Comparison of ENCODE assay signal across 11 cellular contexts in the genomic region with DNA sequence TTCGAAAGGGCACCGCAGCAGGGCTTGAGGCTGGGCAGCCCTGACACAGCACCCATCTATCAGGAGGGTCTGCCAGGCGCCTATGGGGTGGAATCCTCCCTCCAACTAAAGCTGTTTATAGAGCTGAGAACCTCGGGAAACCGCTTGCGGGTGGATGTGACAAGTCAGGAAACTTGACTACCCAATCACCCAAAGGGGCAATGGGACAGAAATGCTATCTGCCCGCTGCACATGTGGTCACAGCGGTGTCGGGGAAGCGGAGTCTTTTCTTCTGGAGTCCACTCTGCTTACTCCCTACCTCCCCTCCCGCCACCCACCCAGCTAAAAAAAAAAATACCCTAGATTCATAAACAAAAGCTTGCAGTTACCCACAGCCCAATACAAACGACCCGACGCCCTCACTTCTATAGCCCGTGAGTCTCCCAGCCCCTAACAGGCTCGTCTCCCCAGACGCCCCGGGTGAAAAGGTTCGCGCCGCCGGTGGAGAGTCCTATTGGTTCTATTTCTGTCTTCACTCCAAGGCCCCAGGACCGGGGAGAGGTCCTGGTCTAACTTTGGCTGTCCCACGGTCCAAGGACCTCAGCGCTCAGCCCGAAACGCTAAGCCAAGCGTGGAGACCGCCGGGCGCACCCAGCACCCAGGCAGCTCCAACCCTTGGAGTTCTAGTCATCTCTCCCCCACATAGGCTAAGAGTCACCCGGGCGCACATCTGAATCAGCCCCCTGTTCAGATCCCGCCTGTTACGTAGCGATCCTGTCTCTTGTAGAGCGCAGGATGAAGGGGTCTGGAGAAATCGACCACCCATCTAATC. TPM values are rescaled to one million over a fixed set of nuclear protein-coding genes. Genes with fewer than 3 reads are reported as not detected.
DNase-seq lines count a peak whose midpoint lies in the region; ATAC-seq, FAIRE-seq and TF ChIP-seq lines count a peak whose summit lies in the region.
"Had no signal": no experiment of that assay in that cellular context is flagged by ENCODE, and none has a peak within 500 bp of the region (broad histone marks: within the 10 kb centered on the region; RNA-seq: fewer than 3 reads in every experiment).

No MANE protein-coding gene starts in this region.

- intact Hi-C loops in heart left ventricle (cut with DNase I) = no loop called here

- H3K9me3 Mint-ChIP-seq in osteocyte (ENCODE audit: unreplicated experiment) = peaks cover 12% of the 10 kb centered on the region

- no peak for TF ChIP-seq CTCF in A549 (IDR thresholded peaks at IDR 0.05)
- TF ChIP-seq CTCF in heart left ventricle (IDR thresholded peaks at IDR 0.05) = no peak
- TF ChIP-seq CTCF in osteocyte (IDR thresholded peaks at IDR 0.05) = no peak

- H3K36me3 ChIP-seq in NT2/D1 (ENCODE audit: insufficient read depth, insufficient read length, low read length) (no peaks in the 10 kb centered on the region), heart left ventricle (no peaks in the 10 kb centered on the region)
- H3K36me3 ChIP-seq: SJSA1 had no signal

- H3K27ac Mint-ChIP-seq in osteocyte (ENCODE audit: unreplicated experiment) = peak overlapping the region; percentile 75
- H3K27ac Mint-ChIP-seq: activated T-helper 17 cell treated with anti-CD3 and anti-CD28 coated beads, Interleukin-2, amount 50 U/mL, for 72 hours had no signal

- no peaks in the 10 kb centered on the region for H3K4me1 ChIP-seq in A549
- no peaks in the 10 kb centered on the region for H3K4me1 ChIP-seq in NT2/D1 (ENCODE audit: insufficient read depth, insufficient read length)
- H3K4me1 ChIP-seq in heart left ventricle = peaks cover 0 to 13% (median 0%) of the 10 kb centered on the region in 12 donors
- H3K4me1 ChIP-seq: SJSA1 had no signal

- H3K9me3 ChIP-seq in A549 (no peaks in the 10 kb centered on the region; the same call in 2 of the 3 replicates), NT2/D1 (ENCODE audit: insufficient read depth, low read length) (peaks cover 9% of the 10 kb centered on the region; the same call in 1 of the 2 replicates), heart left ventricle (peaks cover 0 to 10% (median 0%) of the 10 kb centered on the region in 12 donors)
- H3K9me3 ChIP-seq: SJSA1 had no signal

- WGBS in A549 (ENCODE audit: missing lambda C conversion rate) = 18% methylated on average over 27 of the region's 38 CpGs
- WGBS in heart left ventricle, 4 donors = 4 to 5% (median 4%) methylated on average over 29 to 38 of the region's 38 CpGs

- H3K36me3 Mint-ChIP-seq in osteocyte (ENCODE audit: unreplicated experiment) = peaks cover 33% of the 10 kb centered on the region

- no peak for TF ChIP-seq EP300 in A549 (IDR thresholded peaks at IDR 0.05)

- POLR2A ChIA-PET in A549 (lab: Yijun Ruan, JAX) = no interaction called here

- no peak for TF ChIP-seq RAD21 in A549 (conservative IDR thresholded peaks at IDR 0.05 in 1 of 2, IDR thresholded peaks at IDR 0.05 in 1 of 2)

- H3K4me2 ChIP-seq in A549 = peak overlapping the region; percentile 100

- H3K4me1 Mint-ChIP-seq in osteocyte (ENCODE audit: unreplicated experiment) = peaks cover 45% of the 10 kb centered on the region
- H3K4me1 Mint-ChIP-seq: activated T-helper 17 cell treated with anti-CD3 and anti-CD28 coated beads, Interleukin-2, amount 50 U/mL, for 72 hours had no signal

- H3K4me3 Mint-ChIP-seq in osteocyte (ENCODE audit: unreplicated experiment) = peak overlapping the region; percentile 90
- H3K4me3 Mint-ChIP-seq: activated T-helper 17 cell treated with anti-CD3 and anti-CD28 coated beads, Interleukin-2, amount 50 U/mL, for 72 hours had no signal

- H3K27ac ChIP-seq in A549 (peak overlapping the region; percentile 50 to 73; a peak in 3 of 6 replicates), heart left ventricle (peak overlapping the region in 5 of 12 donors; percentile 35 to 76 (median 63))
- H3K27ac ChIP-seq: SJSA1 had no signal

- no peak for TF ChIP-seq POLR2A in A549 (IDR thresholded peaks at IDR 0.05; ENCODE audit: low read length)
- no peak for TF ChIP-seq POLR2A in heart left ventricle (IDR thresholded peaks at IDR 0.05)

- H3K27me3 ChIP-seq in NT2/D1 (ENCODE audit: insufficient read depth, insufficient read length) = peaks cover 42% of the 10 kb centered on the region
- H3K27me3 ChIP-seq in heart left ventricle = peaks cover 0 to 32% (median 22%) of the 10 kb centered on the region in 9 donors
- H3K27me3 ChIP-seq: SJSA1 had no signal

- peak overlapping the region; percentile 71 for H3K4me3 ChIP-seq in A549
- peak overlapping the region; percentile 73 for H3K4me3 ChIP-seq in NT2/D1 (ENCODE audit: insufficient read length, low read depth)
- peak overlapping the region; percentile 34 to 64 (median 54) for H3K4me3 ChIP-seq in heart left ventricle
- H3K4me3 ChIP-seq: SJSA1 had no signal

- DNase-seq in A549 (ENCODE audit: low read depth in 1 of 2, low spot score in 1 of 2) (peak; percentile 10 to 14), NT2/D1 (ENCODE audit: low read depth, low spot score) (no peak), heart left ventricle (peak in 2 of 5 donors; percentile 21 to 42), osteocyte (ENCODE audit: extremely low spot score, unreplicated experiment) (no peak), NOMO-1 (lab: John Stamatoyannopoulos, UW; ENCODE audit: unreplicated experiment in 2 of 2) (no peak), SW480 (ENCODE audit: low spot score) (no peak)
- DNase-seq: NCI-H1694 treated with DMSO at 0.1 percent for 48 hours had no signal

- peaks cover 53% of the 10 kb centered on the region for H3K27me3 Mint-ChIP-seq in osteocyte (ENCODE audit: unreplicated experiment)

- ATAC-seq in A549 = peak; percentile 74 to 79
- ATAC-seq in heart left ventricle = peak in 3 of 4 donors; percentile 33 to 39 (median 38)
- no peak for ATAC-seq in GM21367 (IDR thresholded peaks at IDR 0.05; ENCODE audit: unreplicated experiment)
- no peak for ATAC-seq in GM21723 (IDR thresholded peaks at IDR 0.05; ENCODE audit: unreplicated experiment)
- ATAC-seq: activated T-helper 17 cell treated with anti-CD3 and anti-CD28 coated beads, Interleukin-2, amount 50 U/mL, for 72 hours had no signal

- CTCF ChIA-PET in A549 (lab: Yijun Ruan, JAX) = no interaction called here

- H3K9ac ChIP-seq in NT2/D1 (ENCODE audit: insufficient read length, low read depth) = peak overlapping the region; percentile 70

- FAIRE-seq in A549 (lab: Jason Lieb, UNC) = no peak

TF ChIP-seq in A549, 52 proteins besides CTCF, POLR2A, EP300 and RAD21:
- TF ChIP-seq JUNB (IDR thresholded peaks at IDR 0.05) = no peak
- no peak for TF ChIP-seq FOSB (CRISPR knock-in tag; IDR thresholded peaks at IDR 0.05)
- TF ChIP-seq RCOR1 (IDR thresholded peaks at IDR 0.05; ENCODE audit: low read depth, low read length) = no peak
- no peak for TF ChIP-seq CHD4 (IDR thresholded peaks at IDR 0.05; ENCODE audit: borderline replicate concordance)
- TF ChIP-seq KDM5A (IDR thresholded peaks at IDR 0.05) = no peak
- TF ChIP-seq ESRRA (IDR thresholded peaks at IDR 0.05; ENCODE audit: borderline replicate concordance, low read length) = no peak
- no peak for TF ChIP-seq RARB (CRISPR knock-in tag; IDR thresholded peaks at IDR 0.05)
- no peak for TF ChIP-seq TFCP2L1 (CRISPR knock-in tag; IDR thresholded peaks at IDR 0.05)
- no peak for TF ChIP-seq NR3C1 (IDR thresholded peaks at IDR 0.05)
- TF ChIP-seq, protein P1, sequence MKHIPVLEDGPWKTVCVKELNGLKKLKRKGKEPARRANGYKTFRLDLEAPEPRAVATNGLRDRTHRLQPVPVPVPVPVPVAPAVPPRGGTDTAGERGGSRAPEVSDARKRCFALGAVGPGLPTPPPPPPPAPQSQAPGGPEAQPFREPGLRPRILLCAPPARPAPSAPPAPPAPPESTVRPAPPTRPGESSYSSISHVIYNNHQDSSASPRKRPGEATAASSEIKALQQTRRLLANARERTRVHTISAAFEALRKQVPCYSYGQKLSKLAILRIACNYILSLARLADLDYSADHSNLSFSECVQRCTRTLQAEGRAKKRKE (CRISPR knock-in tag; IDR thresholded peaks at IDR 0.05; ENCODE audit: low read depth) = no peak

RNA-seq across cellular contexts. Expression of gene TRPC6, which starts 1.4 kb away (rescaled TPM):
- polyA plus RNA-seq in A549 (2011; rRNA removed) (1.0 and 1.2 TPM in 2 replicates), A549 (2017; fragmentation: RNase III; extraction: RNeasy Plus Mini Kit Qiagen cat#74134 plus additional on column Dnase treatment) (0.26 to 0.70 TPM (median 0.30 TPM) in 3 replicates), heart left ventricle (under 1 TPM; 0.30 to 0.55 TPM)
- polyA plus RNA-seq in A549 (2012; cell fraction: cytosol; rRNA removed) = 0.18 and 0.20 TPM in 2 replicates
- polyA plus RNA-seq in A549 (2012; cell fraction: nucleus; rRNA removed) = 0.22 and 0.28 TPM in 2 replicates
- polyA minus RNA-seq in A549 (2011; rRNA and poly(A)+ RNA removed) = 1.7 and 2.7 TPM in 2 replicates
- total RNA-seq in heart left ventricle (1 to 10 TPM in 1 of 9 donors, under 1 TPM in 7, not detected in 1; 0.25 to 1.7 (median 0.34) TPM), osteocyte (40.7 and 43.8 TPM in 2 replicates)
- total RNA-seq: activated T-helper 17 cell treated with anti-CD3 and anti-CD28 coated beads, Interleukin-2, amount 50 U/mL, for 72 hours had no signal

Comparison
In these comparisons a context has a peak if more than half of its experiments do, and no peak if none do; other contexts are left out.
1. ATAC-seq: peak in A549 (2 of 2) and heart left ventricle (3 of 4); none in GM21367 (single experiment) and GM21723 (single experiment).
2. DNase-seq: peak in A549 (2 of 2); none in NT2/D1 (single experiment), osteocyte (single experiment), NOMO-1 (0 of 2) and SW480 (single experiment).
3. RNA of gene TRPC6, which starts 1.4 kb away (total RNA-seq): 40.7 to 43.8 TPM in osteocyte; 0.25 to 1.7 TPM in heart left ventricle; every median in the first group is over 10 times any median in the second.
4. Peak in every context shown above with its lines, with median percentiles within 50 percentile points of each other: H3K4me3 ChIP-seq.